Comparison of ENCODE assay signal across 12 cellular contexts in genomic region chr10:49139000-49139865, GRCh38. TPM values are rescaled to one million over a fixed set of nuclear protein-coding genes. Genes with fewer than 3 reads are reported as not detected.
DNase-seq lines count a peak whose midpoint lies in the region; ATAC-seq and TF ChIP-seq lines count a peak whose summit lies in the region.
"Had no signal": no experiment of that assay in that cellular context is flagged by ENCODE, and none has a peak within 500 bp of the region (broad histone marks: within the 10 kb centered on the region; RNA-seq: fewer than 3 reads in every experiment).

No MANE protein-coding gene starts in this region.

- H3K4me3 Mint-ChIP-seq in mesothelial cell of epicardium, result no peak overlapping the region
- H3K4me3 Mint-ChIP-seq: activated naive CD8-positive, alpha-beta T cell treated with anti-CD3 and anti-CD28 coated beads, Interleukin-2, amount 10 ng/mL, durations not matched to agents 7 days and 5 days had no signal

- H3K9me3 ChIP-seq in heart right ventricle, result peaks cover 0 to 5% (median 0%) of the 10 kb centered on the region in 11 donors
- H3K9me3 ChIP-seq in subcutaneous abdominal adipose tissue (ENCODE audit: control insufficient read depth in 5 of 5, low read length in 5 of 5), result no peaks in the 10 kb centered on the region

- H3K36me3 ChIP-seq in heart right ventricle (no peaks in the 10 kb centered on the region), subcutaneous abdominal adipose tissue (ENCODE audit: control insufficient read depth in 5 of 5, insufficient read depth in 5 of 5, low read length in 5 of 5) (no peaks in the 10 kb centered on the region)

- DNase-seq in H4 (ENCODE audit: low spot score) (peak; percentile 16), SKM-1 treated with dmso at 0.1 percent for 144 hours (lab: John Stamatoyannopoulos, UW; ENCODE audit: unreplicated experiment) (peak; percentile 43), heart right ventricle (peak in 1 of 2 donors; percentile 13), NCI-H748 treated with DMSO at 0.1 percent for 48 hours (lab: John Stamatoyannopoulos, UW) (no peak), mesothelial cell of epicardium (ENCODE audit: low spot score in 2 of 2, unreplicated experiment in 2 of 2) (no peak), 8988T (no peak)
- DNase-seq: activated naive CD8-positive, alpha-beta T cell treated with anti-CD3 and anti-CD28 coated beads, Interleukin-2, amount 10 ng/mL, durations not matched to agents 7 days and 5 days; glutamatergic neuron; NCI-H2227 treated with DMSO at 0.1 percent for 48 hours had no signal

- H3K4me1 ChIP-seq in heart right ventricle (peaks cover 4 to 41% (median 22%) of the 10 kb centered on the region in 9 donors), subcutaneous abdominal adipose tissue (ENCODE audit: control insufficient read depth in 5 of 5, insufficient read depth in 5 of 5, low read length in 5 of 5) (peaks cover 9 to 37% (median 26%) of the 10 kb centered on the region in 5 donors)

- intact Hi-C loops in heart right ventricle (cut with DNase I), result no loop called here

- H3K27ac ChIP-seq in heart right ventricle, result peak overlapping the region in 8 of 10 donors; percentile 27 to 74 (median 65)
- H3K27ac ChIP-seq in subcutaneous abdominal adipose tissue (ENCODE audit: low read depth, low read length), result peak overlapping the region; percentile 51

- TF ChIP-seq CTCF in heart right ventricle (IDR thresholded peaks at IDR 0.05) (no peak), mesothelial cell of epicardium (IDR thresholded peaks at IDR 0.05; ENCODE audit: unreplicated experiment) (no peak)

- H3K9ac ChIP-seq in subcutaneous abdominal adipose tissue (ENCODE audit: low read length in 5 of 5), result peak overlapping the region in 1 of 5 donors; percentile 4

- no peaks in the 10 kb centered on the region for H3K27me3 ChIP-seq in heart right ventricle
- H3K27me3 ChIP-seq in subcutaneous abdominal adipose tissue (ENCODE audit: control insufficient read depth in 5 of 5, insufficient read depth in 4 of 5, low read length in 5 of 5), result peaks cover 0 to 4% (median 0%) of the 10 kb centered on the region in 5 donors

- H3K36me3 Mint-ChIP-seq in mesothelial cell of epicardium, result no peaks in the 10 kb centered on the region
- H3K36me3 Mint-ChIP-seq: activated naive CD8-positive, alpha-beta T cell treated with anti-CD3 and anti-CD28 coated beads, Interleukin-2, amount 10 ng/mL, durations not matched to agents 7 days and 5 days had no signal

- H3K9me3 Mint-ChIP-seq in mesothelial cell of epicardium, result peaks cover 8% of the 10 kb centered on the region

- WGBS in heart right ventricle, 2 donors, result 66 to 71% methylated on average over 8 of the region's 8 CpGs

- H3K4me1 Mint-ChIP-seq in mesothelial cell of epicardium, result no peaks in the 10 kb centered on the region

- H3K4me3 ChIP-seq in heart right ventricle (no peak overlapping the region), subcutaneous abdominal adipose tissue (ENCODE audit: low read depth in 1 of 5, low read length in 5 of 5) (no peak overlapping the region)

- peak; percentile 31 to 79 (median 56) for ATAC-seq in heart right ventricle
- ATAC-seq in GM19455 (IDR thresholded peaks at IDR 0.05; ENCODE audit: unreplicated experiment), result no peak

- H3K27ac Mint-ChIP-seq in mesothelial cell of epicardium, result no peak overlapping the region
- H3K27ac Mint-ChIP-seq: activated naive CD8-positive, alpha-beta T cell treated with anti-CD3 and anti-CD28 coated beads, Interleukin-2, amount 10 ng/mL, durations not matched to agents 7 days and 5 days had no signal

- H3K27me3 Mint-ChIP-seq in mesothelial cell of epicardium (ENCODE audit: low read depth), result peaks cover 33% of the 10 kb centered on the region

RNA-seq across cellular contexts. Expression of gene FAM170B, which starts 5.4 kb away (rescaled TPM):
- not detected in 2 replicates for total RNA-seq in H4 (2014; rRNA removed; shearing (Covaris generic))
- not detected for total RNA-seq in heart right ventricle
- not detected for polyA plus RNA-seq in heart right ventricle
- total RNA-seq in mesothelial cell of epicardium, result not detected in 3 replicates
- total RNA-seq: activated naive CD8-positive, alpha-beta T cell treated with anti-CD3 and anti-CD28 coated beads, Interleukin-2, amount 10 ng/mL, durations not matched to agents 7 days and 5 days; pulmonary artery endothelial cell had no signal

RNA-seq across cellular contexts. Expression of gene VSTM4, which starts 23.9 kb away (rescaled TPM):
- total RNA-seq in H4 (2014; rRNA removed; shearing (Covaris generic)), result 0.23 and 0.29 TPM in 2 replicates
- 10 to 100 TPM; 12.0 to 26.7 (median 18.1) TPM for total RNA-seq in heart right ventricle
- 1 to 10 TPM; 5.0 to 6.1 TPM for polyA plus RNA-seq in heart right ventricle
- total RNA-seq in mesothelial cell of epicardium, result 3.5 to 4.1 TPM (median 3.7 TPM) in 3 replicates
- total RNA-seq: activated naive CD8-positive, alpha-beta T cell treated with anti-CD3 and anti-CD28 coated beads, Interleukin-2, amount 10 ng/mL, durations not matched to agents 7 days and 5 days had no signal

RNA-seq across cellular contexts. Expression of gene TMEM273, which starts 49.0 kb away (rescaled TPM):
- total RNA-seq in H4 (2014; rRNA removed; shearing (Covaris generic)), result 0.48 and 5.2 TPM in 2 replicates
- total RNA-seq in heart right ventricle (10 to 100 TPM; 10.9 to 27.3 (median 18.6) TPM), mesothelial cell of epicardium (not detected in 3 replicates)
- polyA plus RNA-seq in heart right ventricle, result 10 to 100 TPM; 17.4 to 28.5 TPM

Comparison
In these comparisons a context has a peak if more than half of its experiments do, and no peak if none do; other contexts are left out.
1. DNase-seq: peak in H4 (single experiment) and SKM-1 treated with dmso at 0.1 percent for 144 hours (single experiment); none in NCI-H748 treated with DMSO at 0.1 percent for 48 hours (single experiment), mesothelial cell of epicardium (0 of 2) and 8988T (single experiment).